ENCODE assay signal across 22 cellular contexts in genomic region chr4:155959417-155959816, GRCh38. TPM values are rescaled to one million over a fixed set of nuclear protein-coding genes. Genes with fewer than 3 reads are reported as not detected.
"Had no signal": no experiment of that assay in that cellular context is flagged by ENCODE, and none has a peak within 500 bp of the region (broad histone marks: within the 10 kb centered on the region; RNA-seq: fewer than 3 reads in every experiment).

No MANE protein-coding gene starts in this region.

- ATAC-seq: effector memory CD8-positive, alpha-beta T cell; left lung; right lobe of liver had no signal

- H3K9ac ChIP-seq: neural progenitor cell had no signal

- H3K4me2 ChIP-seq: neural progenitor cell had no signal

- H2AFZ ChIP-seq: neural progenitor cell had no signal

- H3K27me3 ChIP-seq: esophagus muscularis mucosa, left lung, neural progenitor cell, pancreas, right lobe of liver, stomach, thyroid gland, upper lobe of left lung, vagina had no signal

- H3K4me3 ChIP-seq: esophagus muscularis mucosa, left lung, lower lobe of right lung, neural progenitor cell, pancreas, prostate gland, right lobe of liver, skin epidermis, stomach, thyroid gland, upper lobe of left lung, vagina had no signal

- H3K4me1 ChIP-seq: left lung, lower lobe of right lung, pancreas, prostate gland, thyroid gland had no signal

- DNase-seq: effector memory CD8-positive, alpha-beta T cell; immature natural killer cell; lower lobe of right lung; midbrain; occipital lobe; retina; right lobe of liver; stimulated activated CD4-positive, alpha-beta T cell treated with anti-CD3 and anti-CD28 coated beads, Interleukin-12 subunit alpha, Interleukin-12 subunit beta, amount 100 ng/mL, for 4 hours; stomach; thyroid gland had no signal

- H3K36me3 ChIP-seq: esophagus muscularis mucosa, left lung, lower lobe of right lung, neural progenitor cell, pancreas, prostate gland, right lobe of liver, stomach, thyroid gland, upper lobe of left lung, vagina had no signal

- FAIRE-seq: colon, keratinocyte, pancreas had no signal

- H3K27ac ChIP-seq: epithelial cell of prostate, left lung, lower lobe of right lung, neural progenitor cell, pancreas, prostate gland, right lobe of liver, stomach, thyroid gland, upper lobe of left lung, vagina had no signal

- H3K9me3 ChIP-seq: esophagus muscularis mucosa, left lung, lower lobe of right lung, pancreas, prostate gland, right lobe of liver, stomach, thyroid gland, upper lobe of left lung, vagina had no signal

RNA-seq across cellular contexts. Expression of gene TDO2, which starts 55.9 kb away (rescaled TPM):
- total RNA-seq: esophagus muscularis mucosa; natural killer cell treated with Interleukin-12 subunit alpha and Interleukin-12 subunit beta and Interleukin-15 and Interleukin-18, amount 100 ng/mL, for 72 hours; thyroid gland; vagina had no signal
- polyA plus RNA-seq: immature natural killer cell, keratinocyte had no signal
